Comparison of ENCODE assay signal across 11 cellular contexts in genomic region chr13:40963927-40964326, GRCh38. TPM values are rescaled to one million over a fixed set of nuclear protein-coding genes. Genes with fewer than 3 reads are reported as not detected.
DNase-seq lines count a peak whose midpoint lies in the region; ATAC-seq and TF ChIP-seq lines count a peak whose summit lies in the region.
"Had no signal": no experiment of that assay in that cellular context is flagged by ENCODE, and none has a peak within 500 bp of the region (broad histone marks: within the 10 kb centered on the region; RNA-seq: fewer than 3 reads in every experiment).

No MANE protein-coding gene starts in this region.

- peak; percentile 79 for ATAC-seq in body of pancreas
- no peak for ATAC-seq in naive B cell (ENCODE audit: low read depth in 2 of 2)
- no peak for ATAC-seq in GM19351 (IDR thresholded peaks at IDR 0.05; ENCODE audit: unreplicated experiment)
- no peak for ATAC-seq in HG03280 (IDR thresholded peaks at IDR 0.05; ENCODE audit: unreplicated experiment)

- no peak overlapping the region for H3K4me3 ChIP-seq in body of pancreas

- 83 to 91% methylated on average over 1 of the region's 1 CpG for WGBS in body of pancreas, 2 donors

- peak overlapping the region in 1 of 4 donors; percentile 23 for H3K27ac ChIP-seq in body of pancreas

- peaks cover 57% of the 10 kb centered on the region for H3K4me1 ChIP-seq in body of pancreas

- H3K36me3 ChIP-seq in body of pancreas (replicated peaks in 1 of 2; ENCODE audit: insufficient read depth in 1 of 2, low read depth in 2 of 2), result no peaks in the 10 kb centered on the region

- H3K9me3 Mint-ChIP-seq in naive B cell, result no peaks in the 10 kb centered on the region
- H3K9me3 Mint-ChIP-seq: activated naive CD8-positive, alpha-beta T cell treated with anti-CD3 and anti-CD28 coated beads, Interleukin-2, amount 10 ng/mL, durations not matched to agents 7 days and 5 days had no signal

- H3K4me1 Mint-ChIP-seq in naive B cell, result peaks cover 58 to 89% (median 72%) of the 10 kb centered on the region in 3 donors

- DNase-seq in DMS53 (lab: John Stamatoyannopoulos, UW) (peak; percentile 68), HT-29 (ENCODE audit: low spot score) (peak; percentile 64), body of pancreas (no peak), naive B cell (no peak), HuH-7.5 (ENCODE audit: low spot score) (no peak), erythroblast (lab: John Stamatoyannopoulos, UW) (no peak)
- DNase-seq: activated naive CD8-positive, alpha-beta T cell treated with anti-CD3 and anti-CD28 coated beads, Interleukin-2, amount 10 ng/mL, durations not matched to agents 7 days and 5 days; NCI-H1105; nucleus accumbens had no signal

- no peaks in the 10 kb centered on the region for H3K27me3 ChIP-seq in body of pancreas

- no peaks in the 10 kb centered on the region for H3K9me3 ChIP-seq in body of pancreas

- peak overlapping the region in 5 of 8 donors; percentile 19 to 76 (median 65) for H3K4me3 Mint-ChIP-seq in naive B cell
- H3K4me3 Mint-ChIP-seq: activated naive CD8-positive, alpha-beta T cell treated with anti-CD3 and anti-CD28 coated beads, Interleukin-2, amount 10 ng/mL, durations not matched to agents 7 days and 5 days had no signal

- H3K27me3 Mint-ChIP-seq in naive B cell, result no peaks in the 10 kb centered on the region
- H3K27me3 Mint-ChIP-seq: activated naive CD8-positive, alpha-beta T cell treated with anti-CD3 and anti-CD28 coated beads, Interleukin-2, amount 10 ng/mL, durations not matched to agents 7 days and 5 days had no signal

- no peak for TF ChIP-seq CTCF in body of pancreas (IDR thresholded peaks at IDR 0.05)

- peak overlapping the region in 4 of 6 donors; percentile 20 to 88 (median 70) for H3K27ac Mint-ChIP-seq in naive B cell
- H3K27ac Mint-ChIP-seq: activated naive CD8-positive, alpha-beta T cell treated with anti-CD3 and anti-CD28 coated beads, Interleukin-2, amount 10 ng/mL, durations not matched to agents 7 days and 5 days had no signal

- intact Hi-C loops in body of pancreas (cut with DNase I), result no loop called here

- TF ChIP-seq POLR2A in body of pancreas (IDR thresholded peaks at IDR 0.05) (no peak), erythroblast (IDR thresholded peaks at IDR 0.05; ENCODE audit: low read length) (no peak)

- H3K36me3 Mint-ChIP-seq in naive B cell, result peaks cover 0 to under 1% of the 10 kb centered on the region in 2 donors

RNA-seq across cellular contexts. Expression of gene ELF1, which starts 55.2 kb away (rescaled TPM):
- total RNA-seq in HT-29 (2014; rRNA removed; shearing (Covaris generic)), result 41.9 and 46.5 TPM in 2 replicates
- total RNA-seq in body of pancreas, result 10 to 100 TPM; 40.5 to 61.7 TPM
- polyA plus RNA-seq in naive B cell (ENCODE audit: low read depth in 6 of 6), result 100 to 1,000 TPM; 127 to 183 (median 144) TPM

Comparison
In these comparisons a context has a peak if more than half of its experiments do, and no peak if none do; other contexts are left out.
1. DNase-seq: peak in DMS53 (single experiment) and HT-29 (single experiment); none in body of pancreas (0 of 4), naive B cell (single experiment), HuH-7.5 (single experiment) and erythroblast (0 of 2).